ENCODE assay signal across 22 cellular contexts in the genomic region with DNA sequence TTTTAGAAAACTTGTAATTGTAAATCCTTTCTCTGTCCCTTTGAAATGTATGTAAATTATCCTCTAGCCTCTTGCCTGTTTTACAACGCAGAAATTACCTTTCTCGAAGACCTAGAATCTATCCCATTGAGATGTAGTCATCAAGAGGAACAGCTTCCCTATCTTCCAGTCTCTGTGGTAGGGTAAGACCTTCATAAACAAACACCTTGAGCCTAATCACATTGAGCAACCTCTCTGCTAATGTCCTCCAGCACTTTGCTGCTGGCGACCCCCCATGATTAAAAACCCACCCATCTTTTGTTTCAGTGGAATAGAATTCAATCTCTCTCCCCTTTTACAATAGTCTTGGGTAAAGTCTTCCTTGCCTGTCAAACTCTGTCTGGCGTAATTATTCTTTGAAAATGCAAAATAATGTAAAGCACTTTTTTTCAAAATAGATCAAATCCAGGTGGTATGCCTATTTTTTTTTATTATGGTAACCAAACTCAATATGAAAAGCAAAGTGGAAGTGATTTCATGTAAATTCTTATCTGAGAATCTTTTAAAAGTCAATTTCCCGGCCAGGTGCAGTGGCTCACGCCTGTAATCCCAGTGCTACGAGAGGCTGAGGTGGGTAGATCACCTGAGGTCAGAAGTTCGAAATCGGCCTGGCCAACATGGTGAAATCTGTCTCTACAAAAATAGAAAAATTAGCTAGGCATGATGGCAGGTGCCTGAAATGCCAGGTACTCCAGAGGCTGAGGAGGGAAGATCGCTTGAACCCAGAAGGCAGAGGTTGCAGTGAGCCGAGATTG.
"Had no signal": no experiment of that assay in that cellular context is flagged by ENCODE, and none has a peak within 500 bp of the region (broad histone marks: within the 10 kb centered on the region; RNA-seq: fewer than 3 reads in every experiment).

No MANE protein-coding gene starts in this region.

- DNase-seq: left colon; left lung; lower lobe of right lung; mammary epithelial cell; mesenchymal stem cell; naive thymus-derived CD8-positive, alpha-beta T cell; nucleus accumbens; pancreas; retina; right cardiac atrium; stimulated activated CD4-positive, alpha-beta T cell treated with anti-CD3 and anti-CD28 coated beads, Interleukin-12 subunit alpha, Interleukin-12 subunit beta, amount 100 ng/mL, for 4 hours; stimulated activated CD4-positive, alpha-beta T cell treated with anti-CD3 and anti-CD28 coated beads, Interleukin-15, amount 100 ng/mL, for 24 hours; stimulated activated CD4-positive, alpha-beta T cell treated with anti-CD3 and anti-CD28 coated beads, Interleukin-4, amount 100 ng/mL, for 24 hours; stimulated activated naive CD4-positive, alpha-beta T cell; tibial artery; uterus had no signal

- H3K79me2 ChIP-seq: hepatocyte had no signal

- H3K36me3 ChIP-seq: left lung, lower lobe of right lung, pancreas, prostate gland, suprapubic skin, thoracic aorta, tibial artery, uterus had no signal

- H2AFZ ChIP-seq: hepatocyte had no signal

- H3K9me3 ChIP-seq: left lung, lower lobe of right lung, pancreas, prostate gland, suprapubic skin, thoracic aorta, tibial artery, uterus had no signal

- H3K27ac ChIP-seq: hepatocyte, left lung, lower lobe of right lung, pancreas, prostate gland, skin epidermis, suprapubic skin, thoracic aorta, tibial artery, uterus had no signal

- FAIRE-seq: keratinocyte, pancreas had no signal

- H3K4me1 ChIP-seq: left lung, lower lobe of right lung, pancreas, prostate gland, suprapubic skin, tibial artery, uterus had no signal

- H3K27me3 ChIP-seq: hepatocyte, left lung, pancreas, suprapubic skin, tibial artery, uterus had no signal

- H3K4me2 ChIP-seq: hepatocyte had no signal

- H3K4me3 ChIP-seq: hepatocyte, left lung, lower lobe of right lung, pancreas, prostate gland, skin epidermis, suprapubic skin, thoracic aorta, tibial artery, uterus had no signal
